ENCODE assay signal across 22 cellular contexts in the genomic region with DNA sequence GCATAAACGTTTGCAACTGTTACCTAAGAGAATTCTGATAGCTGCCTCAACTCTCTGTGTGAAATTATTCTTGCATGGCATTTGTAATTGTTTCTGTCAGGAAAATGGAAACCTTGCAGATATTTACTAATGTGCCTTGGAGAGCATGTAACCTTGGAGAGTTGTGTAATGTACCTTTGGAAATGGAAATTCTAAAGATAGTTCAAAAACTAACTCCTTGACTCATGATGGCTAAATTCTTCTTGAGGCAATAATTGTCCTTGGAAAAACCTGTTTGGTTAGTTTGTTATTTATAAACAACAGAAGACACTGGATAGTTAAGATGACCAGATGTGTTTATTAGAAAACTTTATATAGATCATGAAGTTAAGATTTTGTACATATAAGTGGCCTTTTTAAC.
DNase-seq lines count a peak whose midpoint lies in the region; ATAC-seq, FAIRE-seq and TF ChIP-seq lines count a peak whose summit lies in the region.
"Had no signal": no experiment of that assay in that cellular context is flagged by ENCODE, and none has a peak within 500 bp of the region (broad histone marks: within the 10 kb centered on the region; RNA-seq: fewer than 3 reads in every experiment).

No MANE protein-coding gene starts in this region.

- WGBS in lower leg skin, 2 donors, result 44 to 48% methylated on average over 1 of the region's 1 CpG
- 44 to 50% methylated on average over 1 of the region's 1 CpG for WGBS in aorta, 2 donors

- FAIRE-seq in bronchial epithelial cell (lab: Jason Lieb, UNC), result no peak
- FAIRE-seq: H1, HepG2 had no signal

- no peak for ATAC-seq in aorta (ENCODE audit: low FRiP score)
- ATAC-seq: CD8-positive, alpha-beta T cell; HepG2; Panc1; Right ventricle myocardium inferior had no signal

- TF ChIP-seq CTCF in LNCaP clone FGC (IDR thresholded peaks at IDR 0.05; ENCODE audit: control insufficient read depth, extremely low read depth, insufficient read depth) (no peak), bronchial epithelial cell (IDR thresholded peaks at IDR 0.05; ENCODE audit: insufficient read depth, low read length, severe bottlenecking) (no peak), lower leg skin (IDR thresholded peaks at IDR 0.05) (no peak)

- H3K36me3 ChIP-seq in bronchial epithelial cell (ENCODE audit: control insufficient read depth, insufficient read depth, low read length), result no peaks in the 10 kb centered on the region
- no peaks in the 10 kb centered on the region for H3K36me3 ChIP-seq in aorta (ENCODE audit: control insufficient read depth in 1 of 2, insufficient read depth in 2 of 2, low read length in 1 of 2)
- H3K36me3 ChIP-seq: BLaER1 treated with 17β-estradiol and CSF1 and Interleukin-3, amounts not matched to agents 10 nM and 100 nM had no signal

- H3K27me3 ChIP-seq in bronchial epithelial cell (ENCODE audit: control insufficient read depth, insufficient read depth, low read length) (no peaks in the 10 kb centered on the region), aorta (ENCODE audit: control insufficient read depth in 1 of 2, insufficient read depth in 2 of 2, low read length in 1 of 2) (no peaks in the 10 kb centered on the region)
- H3K27me3 ChIP-seq: BLaER1 treated with 17β-estradiol and CSF1 and Interleukin-3, amounts not matched to agents 10 nM and 100 nM had no signal

- intact Hi-C loops in lower leg skin (cut with DNase I; ENCODE audit: low total_unique reads), result no loop called here
- intact Hi-C loops in aorta (cut with DNase I), result no loop called here

- DNase-seq in H4 (ENCODE audit: low spot score), result peak; percentile 11
- peak; percentile 30 for DNase-seq in LNCaP clone FGC (ENCODE audit: low read depth)
- peak; percentile 68 for DNase-seq in bronchial epithelial cell (ENCODE audit: low read depth)
- peak; percentile 60 for DNase-seq in iris pigment epithelial cell (ENCODE audit: low read depth)
- no peak for DNase-seq in lower leg skin (ENCODE audit: low spot score in 2 of 2)
- no peak for DNase-seq in AG20443 (ENCODE audit: low spot score)
- no peak for DNase-seq in aorta
- DNase-seq: Calu3; CD8-positive, alpha-beta T cell; DND-41; HFFc6; KBM-7; NCI-H1417; NCI-H187; NCI-H345; NCI-H526 had no signal

- H3K27ac ChIP-seq in aorta (ENCODE audit: low read depth in 1 of 2, low read length in 2 of 2), result no peak overlapping the region
- H3K27ac ChIP-seq: BLaER1 treated with 17β-estradiol and CSF1 and Interleukin-3, amounts not matched to agents 10 nM and 100 nM; SK-N-MC had no signal

- H3K9me3 ChIP-seq in aorta (ENCODE audit: control insufficient read depth, low read length), result no peaks in the 10 kb centered on the region
- H3K9me3 ChIP-seq: BLaER1 treated with 17β-estradiol and CSF1 and Interleukin-3, amounts not matched to agents 10 nM and 100 nM had no signal

- H3K4me3 ChIP-seq in LNCaP clone FGC (ENCODE audit: low read depth, low read length) (no peak overlapping the region), bronchial epithelial cell (ENCODE audit: low read depth, low read length) (no peak overlapping the region), lower leg skin (ENCODE audit: low read depth, poor library complexity, severe bottlenecking) (no peak overlapping the region), aorta (ENCODE audit: low read length in 2 of 2) (no peak overlapping the region)
- H3K4me3 ChIP-seq: BLaER1 treated with 17β-estradiol and CSF1 and Interleukin-3, amounts not matched to agents 10 nM and 100 nM; SK-N-MC had no signal

- H3K4me1 ChIP-seq in aorta (ENCODE audit: control insufficient read depth in 1 of 2, insufficient read depth in 2 of 2, low read length in 2 of 2), result no peaks in the 10 kb centered on the region
- H3K4me1 ChIP-seq: BLaER1 treated with 17β-estradiol and CSF1 and Interleukin-3, amounts not matched to agents 10 nM and 100 nM had no signal

- no peak for TF ChIP-seq POLR2A in lower leg skin (IDR thresholded peaks at IDR 0.05)

Comparison
In these comparisons a context has a peak if more than half of its experiments do, and no peak if none do; other contexts are left out.
1. DNase-seq: peak in H4 (single experiment), LNCaP clone FGC (single experiment), bronchial epithelial cell (single experiment) and iris pigment epithelial cell (single experiment); none in lower leg skin (0 of 2), AG20443 (single experiment) and aorta (0 of 2).